Comparison of ENCODE assay signal across 8 cellular contexts in the genomic region with DNA sequence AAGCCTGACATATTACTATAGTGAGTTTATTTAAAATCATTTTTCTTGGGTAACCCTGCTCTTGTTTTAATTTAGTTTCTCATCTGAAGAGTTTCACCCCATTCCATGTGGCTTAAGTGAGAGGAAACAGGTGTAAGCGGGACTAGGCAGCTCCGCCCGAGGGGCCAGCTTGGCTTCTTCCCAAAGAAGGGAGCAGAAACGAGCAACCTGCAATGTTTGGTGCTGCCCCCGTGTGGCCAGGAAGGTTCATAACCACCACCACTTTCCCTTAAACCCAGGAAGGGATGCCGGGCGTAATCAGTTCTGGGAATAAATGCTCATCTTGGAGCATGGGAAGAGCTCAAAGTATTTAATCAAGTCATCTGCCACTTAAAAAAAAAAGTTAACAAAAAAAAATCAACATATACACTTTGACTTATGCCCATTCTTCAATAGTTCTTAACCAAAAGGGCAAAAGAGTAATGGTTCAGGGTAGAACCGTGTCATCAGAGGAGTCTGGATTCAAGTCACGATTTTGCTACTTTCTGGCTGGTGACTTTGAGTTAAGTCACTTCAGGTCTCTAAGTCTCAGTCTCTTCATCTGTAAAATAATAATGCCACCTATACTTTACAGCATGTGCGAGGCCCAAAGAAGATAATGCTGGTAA.
DNase-seq lines count a peak whose midpoint lies in the region; ATAC-seq, FAIRE-seq and TF ChIP-seq lines count a peak whose summit lies in the region.

No MANE protein-coding gene starts in this region.

- FAIRE-seq in RCC 7860 (lab: Jason Lieb, UNC): no peak

- peak overlapping the region in 9 of 11 experiments; percentile 3 to 64 (median 33); a peak in 12 of 22 replicates for H3K4me2 ChIP-seq in BLaER1 treated with 17β-estradiol and CSF1 and Interleukin-3, amounts not matched to agents 10 nM and 100 nM

- H3K27me3 ChIP-seq in BLaER1 treated with 17β-estradiol and CSF1 and Interleukin-3, amounts not matched to agents 10 nM and 100 nM: no peaks in the 10 kb centered on the region
- no peaks in the 10 kb centered on the region for H3K27me3 ChIP-seq in thoracic aorta (replicated peaks; ENCODE audit: insufficient read depth)

- H3K27ac ChIP-seq in BLaER1 treated with 17β-estradiol and CSF1 and Interleukin-3, amounts not matched to agents 10 nM and 100 nM: no peak overlapping the region
- no peak overlapping the region for H3K27ac ChIP-seq in thoracic aorta

- H3K9me3 ChIP-seq in BLaER1 treated with 17β-estradiol and CSF1 and Interleukin-3, amounts not matched to agents 10 nM and 100 nM (replicated peaks in 1 of 11): no peaks in the 10 kb centered on the region
- no peaks in the 10 kb centered on the region for H3K9me3 ChIP-seq in thoracic aorta

- in situ Hi-C loops in KBM-7 (cut with MboI; ENCODE audit: low pct_unique_long_range_greater_than_20kb, low sequenced_read_pairs): no loop called here

- no peaks in the 10 kb centered on the region for H4K20me1 ChIP-seq in BLaER1 treated with 17β-estradiol and CSF1 and Interleukin-3, amounts not matched to agents 10 nM and 100 nM

- ATAC-seq in GM19372 (IDR thresholded peaks at IDR 0.05; ENCODE audit: low read depth, unreplicated experiment): peak; percentile 57
- ATAC-seq in thoracic aorta (ENCODE audit: insufficient number of reproducible peaks, low FRiP score, low read depth): peak; percentile 78

- DNase-seq in KBM-7 (peak; percentile 70), RCC 7860 (ENCODE audit: low spot score) (peak; percentile 23), fibroblast of the conjunctiva (ENCODE audit: low read depth) (peak; percentile 26), nucleus accumbens (lab: John Stamatoyannopoulos, UW) (peak in 52 of 56 donors; percentile 4 to 83 (median 48)), thoracic aorta (ENCODE audit: low spot score) (no peak)
- DNase-seq in activated T-helper 1 cell treated with anti-CD3 and anti-CD28 coated beads, Interleukin-2, amount 50 U/mL, for 16 hours (ENCODE audit: low read depth in 1 of 2, low spot score in 1 of 2): peak; percentile 32 to 44

- H3K4me1 ChIP-seq in BLaER1 treated with 17β-estradiol and CSF1 and Interleukin-3, amounts not matched to agents 10 nM and 100 nM: peaks cover 0 to 8% (median 2%) of the 10 kb centered on the region in 10 experiments; a peak in 4 of 20 replicates
- peaks cover 0 to 6% of the 10 kb centered on the region in 2 donors for H3K4me1 ChIP-seq in thoracic aorta (ENCODE audit: control insufficient read depth in 1 of 2, low read depth in 2 of 2)

- H3K4me3 ChIP-seq in BLaER1 treated with 17β-estradiol and CSF1 and Interleukin-3, amounts not matched to agents 10 nM and 100 nM: peak overlapping the region in 1 of 10 experiments; percentile 16; a peak in 1 of 20 replicates
- peak overlapping the region; percentile 30 for H3K4me3 ChIP-seq in thoracic aorta

- no peak overlapping the region for H3K9ac ChIP-seq in BLaER1 treated with 17β-estradiol and CSF1 and Interleukin-3, amounts not matched to agents 10 nM and 100 nM

- peak; percentile 83 for TF ChIP-seq CTCF in thoracic aorta (IDR thresholded peaks at IDR 0.05)

- peaks cover 0 to 6% (median 5%) of the 10 kb centered on the region in 11 experiments; a peak in 8 of 22 replicates for H3K36me3 ChIP-seq in BLaER1 treated with 17β-estradiol and CSF1 and Interleukin-3, amounts not matched to agents 10 nM and 100 nM
- peaks cover 7% of the 10 kb centered on the region for H3K36me3 ChIP-seq in thoracic aorta
